Comparison of ENCODE assay signal across 8 cellular contexts in the genomic region with DNA sequence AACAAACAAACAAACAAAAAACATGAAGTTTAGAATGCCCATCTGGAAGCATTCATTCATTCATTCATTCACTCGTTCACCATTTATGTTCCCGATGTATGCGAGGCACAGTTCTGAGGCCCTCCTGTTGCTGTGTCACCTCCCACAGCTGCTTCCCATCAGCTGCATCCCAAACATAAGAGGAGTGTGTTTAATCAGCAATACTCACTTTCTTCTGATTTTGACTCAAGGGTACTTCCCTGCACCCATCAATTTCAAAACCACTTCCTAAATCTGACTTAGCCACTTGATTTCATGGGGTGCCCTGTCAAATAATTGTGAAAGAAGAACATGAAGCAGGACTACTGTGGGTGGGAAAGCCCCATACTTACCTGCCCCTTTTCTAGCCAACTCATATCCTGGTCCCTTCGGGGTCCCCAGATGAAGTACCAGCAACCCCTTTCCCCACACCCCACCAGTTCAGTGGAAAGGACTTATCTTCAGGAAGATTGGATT.
DNase-seq lines count a peak whose midpoint lies in the region; ATAC-seq and TF ChIP-seq lines count a peak whose summit lies in the region.
"Had no signal": no experiment of that assay in that cellular context is flagged by ENCODE, and none has a peak within 500 bp of the region (broad histone marks: within the 10 kb centered on the region; RNA-seq: fewer than 3 reads in every experiment).

No MANE protein-coding gene starts in this region.

- TF ChIP-seq CTCF in heart right ventricle (IDR thresholded peaks at IDR 0.05) (no peak), progenitor cell of endocrine pancreas (IDR thresholded peaks at IDR 0.05; ENCODE audit: unreplicated experiment) (no peak)

- peaks cover 0 to 15% (median 0%) of the 10 kb centered on the region in 9 donors for H3K4me1 ChIP-seq in heart right ventricle

- no peaks in the 10 kb centered on the region for H3K36me3 Mint-ChIP-seq in naive B cell
- no peaks in the 10 kb centered on the region for H3K36me3 Mint-ChIP-seq in progenitor cell of endocrine pancreas (ENCODE audit: insufficient read depth)

- peak overlapping the region in 2 of 6 donors; percentile 22 to 31 for H3K27ac Mint-ChIP-seq in naive B cell
- no peak overlapping the region for H3K27ac Mint-ChIP-seq in progenitor cell of endocrine pancreas

- ATAC-seq in GM18868 (IDR thresholded peaks at IDR 0.05; ENCODE audit: unreplicated experiment) = peak; percentile 44
- ATAC-seq in GM21717 (IDR thresholded peaks at IDR 0.05; ENCODE audit: unreplicated experiment) = peak; percentile 41
- ATAC-seq in HG03558 (IDR thresholded peaks at IDR 0.05; ENCODE audit: extremely low read depth, unreplicated experiment) = peak; percentile 20
- peak; percentile 78 to 79 for ATAC-seq in naive B cell (ENCODE audit: low read depth in 2 of 2)
- no peak for ATAC-seq in heart right ventricle

- H3K4me3 ChIP-seq in heart right ventricle = no peak overlapping the region

- H3K9me3 Mint-ChIP-seq in naive B cell (peaks cover 0 to 3% (median 0%) of the 10 kb centered on the region in 7 donors), progenitor cell of endocrine pancreas (ENCODE audit: low read depth) (no peaks in the 10 kb centered on the region)

- H3K9me3 ChIP-seq in heart right ventricle = no peaks in the 10 kb centered on the region

- DNase-seq in naive B cell (peak; percentile 11), heart right ventricle (no peak), amygdala (lab: John Stamatoyannopoulos, UW) (no peak), progenitor cell of endocrine pancreas (ENCODE audit: low spot score, unreplicated experiment) (no peak)
- DNase-seq: NCI-H1930 had no signal

- WGBS in heart right ventricle, 2 donors = 86 to 90% methylated on average over 4 of the region's 4 CpGs

- intact Hi-C loops in heart right ventricle (cut with DNase I) = no loop called here

- H3K36me3 ChIP-seq in heart right ventricle = no peaks in the 10 kb centered on the region

- H3K27me3 Mint-ChIP-seq in naive B cell (peaks cover 0 to 20% (median 0%) of the 10 kb centered on the region in 3 donors), progenitor cell of endocrine pancreas (no peaks in the 10 kb centered on the region)

- H3K4me1 Mint-ChIP-seq in naive B cell (peaks cover 10 to 35% (median 27%) of the 10 kb centered on the region in 3 donors), progenitor cell of endocrine pancreas (ENCODE audit: low read depth) (no peaks in the 10 kb centered on the region)

- H3K4me3 Mint-ChIP-seq in naive B cell (peak overlapping the region in 1 of 8 donors; percentile 57), progenitor cell of endocrine pancreas (ENCODE audit: low read depth) (no peak overlapping the region)

- H3K27me3 ChIP-seq in heart right ventricle = peaks cover 0 to 6% (median 0%) of the 10 kb centered on the region in 7 donors

- H3K27ac ChIP-seq in heart right ventricle = no peak overlapping the region

Comparison
In these comparisons a context has a peak if more than half of its experiments do, and no peak if none do; other contexts are left out.
1. ATAC-seq: peak in GM18868 (single experiment), GM21717 (single experiment), HG03558 (single experiment) and naive B cell (2 of 2); none in heart right ventricle (0 of 8).